ENCODE assay signal across 30 cellular contexts in the genomic region with DNA sequence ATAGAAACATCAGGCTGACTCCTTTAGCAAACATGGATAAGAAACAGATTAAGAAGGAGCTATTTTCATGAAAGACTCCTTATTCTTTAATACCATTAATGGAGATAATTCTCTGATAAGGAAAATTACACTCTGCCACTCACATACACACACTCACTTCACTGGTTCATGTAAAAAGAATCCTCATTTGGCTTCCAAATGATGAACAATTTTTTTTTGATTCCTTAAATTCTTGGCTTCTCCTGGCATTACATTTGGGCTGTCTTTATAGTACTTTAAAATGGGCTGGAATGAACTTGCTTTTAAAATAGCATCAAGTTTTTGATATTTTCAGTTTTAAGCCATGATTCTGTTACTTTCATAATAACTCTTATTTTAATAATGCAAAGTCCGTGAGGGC.
A peak's percentile ranks its signal among the peaks of the same experiment; 100 is the strongest.
DNase-seq lines count a peak whose midpoint lies in the region; ATAC-seq and TF ChIP-seq lines count a peak whose summit lies in the region.
"Had no signal": no experiment of that assay in that cellular context is flagged by ENCODE, and none has a peak within 500 bp of the region (broad histone marks: within the 10 kb centered on the region; RNA-seq: fewer than 3 reads in every experiment).

No MANE protein-coding gene starts in this region.

- CTCF ChIA-PET in CD8-positive, alpha-beta T cell (lab: Charles Lee): no interaction called here

- H3K9me3 ChIP-seq in right cardiac atrium (ENCODE audit: control insufficient read depth, low read length) (no peaks in the 10 kb centered on the region), right atrium auricular region (no peaks in the 10 kb centered on the region), adipocyte (ENCODE audit: control insufficient read depth, low read length) (no peaks in the 10 kb centered on the region), mesenchymal stem cell (ENCODE audit: control insufficient read depth, low read length) (no peaks in the 10 kb centered on the region), uterus (no peaks in the 10 kb centered on the region)
- no peaks in the 10 kb centered on the region for H3K9me3 ChIP-seq in CD8-positive, alpha-beta T cell (ENCODE audit: low read length)
- H3K9me3 ChIP-seq: BE2C, gastrocnemius medialis, mucosa of descending colon, pancreas had no signal

- H2AK5ac ChIP-seq in mesenchymal stem cell (ENCODE audit: low read length, severe bottlenecking): no peak overlapping the region

- no peak overlapping the region for H3K27ac Mint-ChIP-seq in CD8-positive, alpha-beta T cell
- no peak overlapping the region for H3K27ac Mint-ChIP-seq in endothelial cell (ENCODE audit: unreplicated experiment)
- H3K27ac Mint-ChIP-seq: activated CD4-positive, alpha-beta T cell treated with anti-CD3 and anti-CD28 coated beads, Interleukin-2, amount 10 ng/mL, durations not matched to agents 24 days and 14 days; activated naive CD8-positive, alpha-beta T cell; CD8-positive, alpha-beta memory T cell; dendritic cell treated with granulocyte-macrophage colony-stimulating factor and Interleukin-4, amounts not matched to agents 40 ng/mL and 50 ng/mL, for 4 days; H9; nephron progenitor cell; stimulated activated naive CD8-positive, alpha-beta T cell treated with anti-CD3 and anti-CD28 coated beads, Interleukin-15, amount 100 ng/mL, for 72 hours had no signal

- H3K18ac ChIP-seq in mesenchymal stem cell (ENCODE audit: low read depth in 1 of 2, low read length in 2 of 2): no peak overlapping the region

- H3K14ac ChIP-seq in mesenchymal stem cell (ENCODE audit: low read length in 2 of 2): no peak overlapping the region

- ATAC-seq in right cardiac atrium: no peak
- ATAC-seq in CD8-positive, alpha-beta T cell: no peak
- ATAC-seq: gastrocnemius medialis; mucosa of descending colon; pancreas; stimulated activated naive CD8-positive, alpha-beta T cell treated with anti-CD3 and anti-CD28 coated beads, Interleukin-15, amount 100 ng/mL, for 72 hours had no signal

- peak overlapping the region; percentile 65 for H3K9ac ChIP-seq in adipocyte (ENCODE audit: low read length)
- H3K9ac ChIP-seq in mesenchymal stem cell (ENCODE audit: low read length): peak overlapping the region; percentile 54

- no peak overlapping the region for H2BK5ac ChIP-seq in mesenchymal stem cell (ENCODE audit: low read depth, low read length, poor library complexity, severe bottlenecking)

- TF ChIP-seq CTCF in right atrium auricular region (IDR thresholded peaks at IDR 0.05): no peak
- TF ChIP-seq CTCF in uterus (IDR thresholded peaks at IDR 0.05): no peak
- no peak for TF ChIP-seq CTCF in CD8-positive, alpha-beta T cell (IDR thresholded peaks at IDR 0.05)
- TF ChIP-seq CTCF in endothelial cell (IDR thresholded peaks at IDR 0.05; ENCODE audit: unreplicated experiment): no peak

- POLR2A ChIA-PET in CD8-positive, alpha-beta T cell (lab: Charles Lee): no interaction called here

- H3K4me1 Mint-ChIP-seq in CD8-positive, alpha-beta T cell (ENCODE audit: low read depth): no peaks in the 10 kb centered on the region
- no peaks in the 10 kb centered on the region for H3K4me1 Mint-ChIP-seq in endothelial cell (ENCODE audit: unreplicated experiment)
- H3K4me1 Mint-ChIP-seq: CD8-positive, alpha-beta memory T cell; nephron progenitor cell had no signal

- H3K36me3 ChIP-seq in right atrium auricular region (no peaks in the 10 kb centered on the region), adipocyte (ENCODE audit: control insufficient read depth, insufficient read depth, low read length, severe bottlenecking) (no peaks in the 10 kb centered on the region), mesenchymal stem cell (ENCODE audit: control insufficient read depth in 1 of 2, insufficient read depth in 2 of 2, low read depth in 1 of 2, low read length in 2 of 2) (no peaks in the 10 kb centered on the region), uterus (no peaks in the 10 kb centered on the region)
- no peaks in the 10 kb centered on the region for H3K36me3 ChIP-seq in CD8-positive, alpha-beta T cell (ENCODE audit: insufficient read depth, low read length)
- H3K36me3 ChIP-seq: BE2C, gastrocnemius medialis, pancreas had no signal

- H3K27me3 Mint-ChIP-seq in CD8-positive, alpha-beta T cell (ENCODE audit: low read depth): peaks cover 2% of the 10 kb centered on the region
- no peaks in the 10 kb centered on the region for H3K27me3 Mint-ChIP-seq in endothelial cell (ENCODE audit: unreplicated experiment)
- H3K27me3 Mint-ChIP-seq: activated CD4-positive, alpha-beta T cell treated with anti-CD3 and anti-CD28 coated beads, Interleukin-2, amount 10 ng/mL, durations not matched to agents 24 days and 14 days; activated naive CD8-positive, alpha-beta T cell; CD8-positive, alpha-beta memory T cell; dendritic cell treated with granulocyte-macrophage colony-stimulating factor and Interleukin-4, amounts not matched to agents 40 ng/mL and 50 ng/mL, for 4 days had no signal

- H3K27me3 ChIP-seq in right cardiac atrium (ENCODE audit: control insufficient read depth, insufficient read depth) (no peaks in the 10 kb centered on the region), right atrium auricular region (no peaks in the 10 kb centered on the region), adipocyte (replicated peaks; ENCODE audit: control insufficient read depth, insufficient read depth, low read length) (no peaks in the 10 kb centered on the region), mesenchymal stem cell (ENCODE audit: control insufficient read depth in 1 of 2, insufficient read depth in 1 of 2, low read length in 2 of 2) (no peaks in the 10 kb centered on the region), uterus (no peaks in the 10 kb centered on the region)
- no peaks in the 10 kb centered on the region for H3K27me3 ChIP-seq in CD8-positive, alpha-beta T cell (ENCODE audit: insufficient read depth, low read length)
- H3K27me3 ChIP-seq: BE2C, gastrocnemius medialis had no signal

- H3K4me1 ChIP-seq in right cardiac atrium (ENCODE audit: control insufficient read depth, insufficient read depth, low read length) (peaks cover 5% of the 10 kb centered on the region), right atrium auricular region (peaks cover 0 to 30% of the 10 kb centered on the region in 2 donors), adipocyte (ENCODE audit: control insufficient read depth, insufficient read depth, low read length) (peaks cover 19% of the 10 kb centered on the region), mesenchymal stem cell (ENCODE audit: control insufficient read depth, insufficient read depth, low read depth, low read length) (peaks cover 1% of the 10 kb centered on the region), uterus (no peaks in the 10 kb centered on the region)
- H3K4me1 ChIP-seq in CD8-positive, alpha-beta T cell (ENCODE audit: insufficient read depth, low read length): no peaks in the 10 kb centered on the region
- H3K4me1 ChIP-seq: BE2C, gastrocnemius medialis, pancreas had no signal

- H3K36me3 Mint-ChIP-seq in CD8-positive, alpha-beta T cell: no peaks in the 10 kb centered on the region
- H3K36me3 Mint-ChIP-seq in endothelial cell (ENCODE audit: low read depth, unreplicated experiment): no peaks in the 10 kb centered on the region
- H3K36me3 Mint-ChIP-seq: activated naive CD8-positive, alpha-beta T cell; CD8-positive, alpha-beta memory T cell had no signal

- H3K4me3 Mint-ChIP-seq in CD8-positive, alpha-beta T cell: no peak overlapping the region
- H3K4me3 Mint-ChIP-seq in endothelial cell (ENCODE audit: unreplicated experiment): no peak overlapping the region
- H3K4me3 Mint-ChIP-seq: activated CD4-positive, alpha-beta T cell treated with anti-CD3 and anti-CD28 coated beads, Interleukin-2, amount 10 ng/mL, durations not matched to agents 24 days and 14 days; activated naive CD8-positive, alpha-beta T cell; CD8-positive, alpha-beta memory T cell; dendritic cell treated with granulocyte-macrophage colony-stimulating factor and Interleukin-4, amounts not matched to agents 40 ng/mL and 50 ng/mL, for 4 days; H9; nephron progenitor cell; stimulated activated naive CD8-positive, alpha-beta T cell treated with anti-CD3 and anti-CD28 coated beads, Interleukin-15, amount 100 ng/mL, for 72 hours had no signal

- H3K4ac ChIP-seq in mesenchymal stem cell (ENCODE audit: low read depth in 1 of 2, low read length in 2 of 2): no peak overlapping the region

- H3K27ac ChIP-seq in right cardiac atrium (ENCODE audit: low read length) (no peak overlapping the region), right atrium auricular region (no peak overlapping the region), mesenchymal stem cell (ENCODE audit: low read length, poor library complexity, severe bottlenecking) (no peak overlapping the region), uterus (peak overlapping the region; percentile 18 to 52)
- no peak overlapping the region for H3K27ac ChIP-seq in CD8-positive, alpha-beta T cell (ENCODE audit: low read depth, low read length)
- H3K27ac ChIP-seq: gastrocnemius medialis, pancreas had no signal

- WGBS in right cardiac atrium: 61% methylated on average over 1 of the region's 1 CpG
- no CpG with 5 or more reads among the region's 1 CpG for WGBS in mesenchymal stem cell

- H2BK120ac ChIP-seq in mesenchymal stem cell (ENCODE audit: low read depth, low read length): no peak overlapping the region

- no peak overlapping the region for H4K91ac ChIP-seq in mesenchymal stem cell (ENCODE audit: low read length)

- H2BK15ac ChIP-seq in mesenchymal stem cell (ENCODE audit: low read depth, poor library complexity, severe bottlenecking): no peak overlapping the region

- no peak overlapping the region for H4K8ac ChIP-seq in mesenchymal stem cell (ENCODE audit: low read length)

- no peak overlapping the region for H2AFZ ChIP-seq in mesenchymal stem cell (ENCODE audit: low read depth, low read length)

- H3K4me3 ChIP-seq in right cardiac atrium (ENCODE audit: low read length) (peak overlapping the region; percentile 30), right atrium auricular region (no peak overlapping the region), adipocyte (ENCODE audit: low read length) (peak overlapping the region; percentile 73), mesenchymal stem cell (ENCODE audit: insufficient read depth in 1 of 2, low read depth in 1 of 2, low read length in 2 of 2) (peak overlapping the region in 1 of 2 experiments; percentile 46), uterus (no peak overlapping the region)
- no peak overlapping the region for H3K4me3 ChIP-seq in CD8-positive, alpha-beta T cell (ENCODE audit: low read depth, low read length)
- H3K4me3 ChIP-seq: gastrocnemius medialis, lung, mucosa of descending colon, pancreas had no signal

- no peaks in the 10 kb centered on the region for H3K79me1 ChIP-seq in mesenchymal stem cell (replicated peaks; ENCODE audit: low read length, poor library complexity, severe bottlenecking)

- no peak for TF ChIP-seq POLR2A in uterus (IDR thresholded peaks at IDR 0.05)

- no peak overlapping the region for H3K23ac ChIP-seq in mesenchymal stem cell (ENCODE audit: low read length in 2 of 2)

- no peak overlapping the region for H3K4me2 ChIP-seq in mesenchymal stem cell (ENCODE audit: low read length, poor library complexity, severe bottlenecking)

- H3K9me3 Mint-ChIP-seq in CD8-positive, alpha-beta T cell: no peaks in the 10 kb centered on the region
- H3K9me3 Mint-ChIP-seq in endothelial cell (ENCODE audit: unreplicated experiment): no peaks in the 10 kb centered on the region
- H3K9me3 Mint-ChIP-seq: activated CD4-positive, alpha-beta T cell treated with anti-CD3 and anti-CD28 coated beads, Interleukin-2, amount 10 ng/mL, durations not matched to agents 24 days and 14 days; dendritic cell treated with granulocyte-macrophage colony-stimulating factor and Interleukin-4, amounts not matched to agents 40 ng/mL and 50 ng/mL, for 4 days; H9; nephron progenitor cell; stimulated activated naive CD8-positive, alpha-beta T cell treated with anti-CD3 and anti-CD28 coated beads, Interleukin-15, amount 100 ng/mL, for 72 hours had no signal

- no peak for DNase-seq in right cardiac atrium
- no peak for DNase-seq in right atrium auricular region (ENCODE audit: low spot score)
- peak; percentile 39 for DNase-seq in adipocyte (ENCODE audit: low read depth)
- DNase-seq in mesenchymal stem cell: no peak
- no peak for DNase-seq in uterus
- no peak for DNase-seq in CD8-positive, alpha-beta T cell
- DNase-seq in endothelial cell (ENCODE audit: low spot score): no peak
- DNase-seq in HUDEP-2 (lab: John Stamatoyannopoulos, UW; ENCODE audit: unreplicated experiment in 76 of 76): no peak
- DNase-seq: activated CD4-positive, alpha-beta T cell treated with anti-CD3 and anti-CD28 coated beads, Interleukin-2, amount 10 ng/mL, durations not matched to agents 24 days and 14 days; anterior cingulate cortex; BE2C; caudate nucleus; CD8-positive, alpha-beta memory T cell; DMS153; gastrocnemius medialis; H9; Karpas-422; mucosa of descending colon; NCI-H1436; NCI-H2107; NCI-H345; NCI-H748 treated with DMSO at 0.1 percent for 48 hours; nephron progenitor cell; pancreas; stimulated activated CD4-positive, alpha-beta T cell treated with anti-CD3 and anti-CD28 coated beads, Interleukin-2, amount 100 ng/mL, for 48 hours; stimulated activated naive CD8-positive, alpha-beta T cell treated with anti-CD3 and anti-CD28 coated beads, Interleukin-15, amount 100 ng/mL, for 72 hours; T1000 had no signal

- intact Hi-C loops in right cardiac atrium (cut with DNase I): no loop called here
- intact Hi-C loops in uterus (cut with DNase I; ENCODE audit: low total_unique reads): no loop called here
- intact Hi-C loops in CD8-positive, alpha-beta T cell (cut with DNase I, micrococcal nuclease): no loop called here

- no peak overlapping the region for H2BK12ac ChIP-seq in mesenchymal stem cell (ENCODE audit: low read length in 2 of 2)

Comparison
In these comparisons a context has a peak if more than half of its experiments do, and no peak if none do; other contexts are left out.
1. H3K4me3 ChIP-seq: peak in right cardiac atrium (single experiment) and adipocyte (single experiment); none in right atrium auricular region (0 of 2), uterus (0 of 2) and CD8-positive, alpha-beta T cell (single experiment).
2. H3K27ac ChIP-seq: peak in uterus (2 of 2); none in right cardiac atrium (single experiment), right atrium auricular region (0 of 2), mesenchymal stem cell (single experiment) and CD8-positive, alpha-beta T cell (single experiment).